Comparison of ENCODE assay signal across 7 cellular contexts in genomic region chr10:11017575-11018425, GRCh38. TPM values are rescaled to one million over a fixed set of nuclear protein-coding genes. Genes with fewer than 3 reads are reported as not detected.
DNase-seq lines count a peak whose midpoint lies in the region; ATAC-seq and TF ChIP-seq lines count a peak whose summit lies in the region.

TSS of gene CELF2 (plus strand) at chr10:11017872. CDS start at chr10:11018090, 218 bp downstream.

- H3K27me3 ChIP-seq in heart left ventricle (peaks cover 0 to 46% (median 0%) of the 10 kb centered on the region in 9 donors), trophoblast cell (ENCODE audit: insufficient read depth, low read length) (peaks cover 7% of the 10 kb centered on the region), aorta (ENCODE audit: control insufficient read depth in 1 of 2, insufficient read depth in 2 of 2, low read length in 1 of 2) (no peaks in the 10 kb centered on the region)

- peaks cover 7% of the 10 kb centered on the region for H3K79me1 ChIP-seq in trophoblast cell (ENCODE audit: low read length)

- TF ChIP-seq CTCF in heart left ventricle (IDR thresholded peaks at IDR 0.05), result no peak

- DNase-seq in RPMI8226 (peak; percentile 71), heart left ventricle (peak; percentile 70 to 84 (median 82)), trophoblast cell (peak in 1 of 2 donors; percentile 23), aorta (peak; percentile 61 to 89)
- peak; percentile 62 to 65 for DNase-seq in activated naive CD4-positive, alpha-beta T cell treated with anti-CD3 and anti-CD28 coated beads, Interleukin-2, amount 50 U/mL, for 72 hours (ENCODE audit: low spot score in 2 of 2)

- peak within 1 kb of the TSS; percentile 32 for H3K14ac ChIP-seq in trophoblast cell (ENCODE audit: low read length)

- peaks cover 2% of the 10 kb centered on the region for H3K79me2 ChIP-seq in trophoblast cell (ENCODE audit: control insufficient read depth, insufficient read depth, low read length, poor library complexity)

- peak; percentile 64 for ATAC-seq in GM18873 (IDR thresholded peaks at IDR 0.05; ENCODE audit: low FRiP score, unreplicated experiment)
- peak; percentile 61 for ATAC-seq in HG02943 (IDR thresholded peaks at IDR 0.05; ENCODE audit: low read depth, unreplicated experiment)
- ATAC-seq in activated naive CD4-positive, alpha-beta T cell treated with anti-CD3 and anti-CD28 coated beads, Interleukin-2, amount 50 U/mL, for 72 hours, result peak; percentile 84 to 85
- ATAC-seq in heart left ventricle, result peak; percentile 51 to 89 (median 76)
- ATAC-seq in aorta (ENCODE audit: low FRiP score), result peak; percentile 54

- peak within 1 kb of the TSS; percentile 11 for H2BK12ac ChIP-seq in trophoblast cell (ENCODE audit: low read length)

- H3K4me1 ChIP-seq in heart left ventricle (peaks cover 0 to 72% (median 32%) of the 10 kb centered on the region in 12 donors), trophoblast cell (ENCODE audit: control insufficient read depth in 1 of 2, insufficient read depth in 2 of 2, low read length in 2 of 2) (peaks cover 0 to 3% of the 10 kb centered on the region in 2 experiments), aorta (ENCODE audit: control insufficient read depth in 1 of 2, insufficient read depth in 2 of 2, low read length in 2 of 2) (peaks cover 0 to 3% of the 10 kb centered on the region in 2 donors)

- H4K12ac ChIP-seq in trophoblast cell (ENCODE audit: low read depth, low read length), result peak within 1 kb of the TSS; percentile 26

- H3K9me3 Mint-ChIP-seq in activated naive CD4-positive, alpha-beta T cell treated with anti-CD3 and anti-CD28 coated beads, Interleukin-2, amount 50 U/mL, for 72 hours, result no peaks in the 10 kb centered on the region

- peaks cover 0 to 6% of the 10 kb centered on the region in 2 donors for H3K36me3 Mint-ChIP-seq in activated naive CD4-positive, alpha-beta T cell treated with anti-CD3 and anti-CD28 coated beads, Interleukin-2, amount 50 U/mL, for 72 hours

- no peak within 1 kb of the TSS for H4K8ac ChIP-seq in trophoblast cell (ENCODE audit: low read depth, low read length)

- TF ChIP-seq POLR2A in heart left ventricle (IDR thresholded peaks at IDR 0.05), result peak in 1 of 2 donors; percentile 15

- WGBS in heart left ventricle, 4 donors, result 0% methylated on average over 11 to 132 of the region's 132 CpGs
- no CpG with 5 or more reads among the region's 132 CpGs for WGBS in trophoblast cell (ENCODE audit: extremely low coverage, insufficient coverage, insufficient read length)
- 0% methylated on average over 54 to 132 of the region's 132 CpGs for WGBS in aorta, 2 donors

- H3K23ac ChIP-seq in trophoblast cell (ENCODE audit: low read length), result no peak within 1 kb of the TSS

- H3K36me3 ChIP-seq in heart left ventricle (no peaks in the 10 kb centered on the region), trophoblast cell (ENCODE audit: control insufficient read depth in 1 of 2, insufficient read depth in 2 of 2, low read length in 2 of 2) (no peaks in the 10 kb centered on the region), aorta (ENCODE audit: control insufficient read depth in 1 of 2, insufficient read depth in 2 of 2, low read length in 1 of 2) (no peaks in the 10 kb centered on the region)

- peak within 1 kb of the TSS; percentile 63 to 83 (median 76) for H3K4me3 ChIP-seq in heart left ventricle
- H3K4me3 ChIP-seq in trophoblast cell (ENCODE audit: low read depth, low read length), result peak within 1 kb of the TSS; percentile 77
- peak within 1 kb of the TSS; percentile 56 to 88 for H3K4me3 ChIP-seq in aorta (ENCODE audit: low read length in 2 of 2)

- no peak within 1 kb of the TSS for H3K18ac ChIP-seq in trophoblast cell (ENCODE audit: low read length)

- H3K4me2 ChIP-seq in trophoblast cell (ENCODE audit: low read length), result peak within 1 kb of the TSS; percentile 86

- intact Hi-C loops in heart left ventricle (cut with DNase I), result loop anchor here in 7 of 10 donors (5.0 to 10.0 kb wide), 14 partner anchors 50 to 295 kb away; no protein-coding TSS in a partner anchor
- intact Hi-C loops in aorta (cut with DNase I), result loop anchor here (2.0 to 10.0 kb wide), 6 partner anchors 133 to 223 kb away; no protein-coding TSS in a partner anchor

- H3K4ac ChIP-seq in trophoblast cell (ENCODE audit: low read depth, low read length), result no peak within 1 kb of the TSS

- H2BK120ac ChIP-seq in trophoblast cell (ENCODE audit: insufficient read depth, low read length, poor library complexity), result no peak within 1 kb of the TSS

- peak within 1 kb of the TSS in 1 of 2 donors; percentile 22 for H3K27ac Mint-ChIP-seq in activated naive CD4-positive, alpha-beta T cell treated with anti-CD3 and anti-CD28 coated beads, Interleukin-2, amount 50 U/mL, for 72 hours

- H3K9ac ChIP-seq in trophoblast cell (ENCODE audit: low read length), result no peak within 1 kb of the TSS

- no peak within 1 kb of the TSS for H2BK5ac ChIP-seq in trophoblast cell (ENCODE audit: low read depth, low read length, poor library complexity)

- H2AK5ac ChIP-seq in trophoblast cell (ENCODE audit: low read length), result no peak within 1 kb of the TSS

- peak within 1 kb of the TSS; percentile 75 to 95 (median 92) for H3K27ac ChIP-seq in heart left ventricle
- H3K27ac ChIP-seq in trophoblast cell (ENCODE audit: low read depth, low read length), result peak within 1 kb of the TSS; percentile 8
- peak within 1 kb of the TSS; percentile 29 to 79 for H3K27ac ChIP-seq in aorta (ENCODE audit: low read depth in 1 of 2, low read length in 2 of 2)

- H3K9me3 ChIP-seq in heart left ventricle (no peaks in the 10 kb centered on the region), trophoblast cell (ENCODE audit: insufficient read depth, low read depth, low read length) (no peaks in the 10 kb centered on the region), aorta (ENCODE audit: control insufficient read depth, low read length) (no peaks in the 10 kb centered on the region)

- peak within 1 kb of the TSS; percentile 4 for H4K91ac ChIP-seq in trophoblast cell (ENCODE audit: low read depth, low read length)

- H2AFZ ChIP-seq in trophoblast cell (ENCODE audit: insufficient read depth, low read length, poor library complexity), result peak within 1 kb of the TSS; percentile 81

RNA-seq across cellular contexts. Expression of gene CELF2, which starts in this region (rescaled TPM):
- total RNA-seq in activated naive CD4-positive, alpha-beta T cell treated with anti-CD3 and anti-CD28 coated beads, Interleukin-2, amount 50 U/mL, for 72 hours, result 100 to 1,000 TPM in 1 of 2 donors, 10 to 100 TPM in 1; 95.0 to 120 TPM
- total RNA-seq in heart left ventricle, result 100 to 1,000 TPM in 1 of 9 donors, 10 to 100 TPM in 8; 61.2 to 103 (median 73.3) TPM
- 10 to 100 TPM; 14.2 to 33.3 TPM for polyA plus RNA-seq in heart left ventricle
- polyA plus RNA-seq in trophoblast cell (2013), result 5.9 and 6.0 TPM in 2 replicates
- total RNA-seq in aorta, result 10 to 100 TPM; 52.6 to 55.4 TPM
- 10 to 100 TPM; 10.9 to 20.3 TPM for polyA plus RNA-seq in aorta

Comparison
In these comparisons a context has a peak if more than half of its experiments do, and no peak if none do; other contexts are left out.
1. H3K27ac ChIP-seq: peak in every context shown above with its lines; median percentile 92 in heart left ventricle; 54 in aorta; 8 in trophoblast cell.